Comparison of ENCODE assay signal across 27 cellular contexts in the genomic region with DNA sequence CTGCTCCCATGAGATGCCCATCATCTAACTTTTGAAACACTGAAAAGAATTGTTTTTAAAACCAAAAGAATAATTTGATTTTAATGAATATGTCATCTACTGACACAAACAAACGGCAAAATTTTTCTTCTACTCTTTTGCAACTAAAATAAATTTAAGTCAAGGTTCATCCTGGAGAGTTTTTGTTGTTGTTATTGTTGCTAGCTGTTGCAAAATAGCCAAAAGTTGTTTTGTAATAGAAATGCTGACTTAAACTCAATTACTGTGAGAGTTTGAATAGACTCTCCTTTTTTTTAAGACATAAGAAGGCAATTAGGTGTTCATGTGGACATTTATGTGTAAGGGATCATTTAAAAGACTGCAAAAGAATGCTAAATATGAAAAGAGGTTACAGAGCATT.
"Had no signal": no experiment of that assay in that cellular context is flagged by ENCODE, and none has a peak within 500 bp of the region (broad histone marks: within the 10 kb centered on the region; RNA-seq: fewer than 3 reads in every experiment).

No MANE protein-coding gene starts in this region.

- H3K36me3 ChIP-seq: colonic mucosa, esophagus muscularis mucosa, esophagus squamous epithelium, gastrocnemius medialis, gastroesophageal sphincter, heart left ventricle, heart right ventricle had no signal

- FAIRE-seq: colon, endothelial cell of umbilical vein, frontal cortex had no signal

- DNase-seq: colonic mucosa; cortex of kidney; dermis blood vessel endothelial cell; dorsolateral prefrontal cortex; effector CD4-positive, alpha-beta T cell; effector CD8-positive, alpha-beta T cell; effector memory CD4-positive, alpha-beta T cell; effector memory CD8-positive, alpha-beta T cell; endodermal cell; erythroblast; esophagus squamous epithelium; foreskin fibroblast; foreskin keratinocyte; foreskin melanocyte; gastrocnemius medialis; glutamatergic neuron; head of caudate nucleus; heart left ventricle; heart right ventricle had no signal

- H3K9me3 ChIP-seq: colonic mucosa, esophagus muscularis mucosa, esophagus squamous epithelium, gastrocnemius medialis, gastroesophageal sphincter, heart left ventricle had no signal

- H3K27ac ChIP-seq: colonic mucosa, coronary artery, dorsolateral prefrontal cortex, epithelial cell of prostate, esophagus muscularis mucosa, esophagus squamous epithelium, foreskin keratinocyte, gastrocnemius medialis, gastroesophageal sphincter, heart left ventricle, heart right ventricle had no signal

- H3K27me3 ChIP-seq: colonic mucosa, dorsolateral prefrontal cortex, esophagus muscularis mucosa, gastrocnemius medialis, gastroesophageal sphincter, heart left ventricle, heart right ventricle had no signal

- ATAC-seq: effector memory CD8-positive, alpha-beta T cell; esophagus mucosa; foreskin keratinocyte; gastrocnemius medialis; gastroesophageal sphincter; heart left ventricle; heart right ventricle had no signal

- H3K4me3 ChIP-seq: colonic mucosa, coronary artery, dorsolateral prefrontal cortex, esophagus muscularis mucosa, esophagus squamous epithelium, gastrocnemius medialis, gastroesophageal sphincter, heart left ventricle, heart right ventricle had no signal

- H3K4me1 ChIP-seq: colonic mucosa, esophagus muscularis mucosa, esophagus squamous epithelium, foreskin keratinocyte, gastrocnemius medialis, gastroesophageal sphincter, heart left ventricle, heart right ventricle had no signal
